ENCODE assay signal across 9 cellular contexts in genomic region chr15:73078722-73079121, GRCh38. TPM values are rescaled to one million over a fixed set of nuclear protein-coding genes. Genes with fewer than 3 reads are reported as not detected.
DNase-seq lines count a peak whose midpoint lies in the region; ATAC-seq and TF ChIP-seq lines count a peak whose summit lies in the region.
"Had no signal": no experiment of that assay in that cellular context is flagged by ENCODE, and none has a peak within 500 bp of the region (broad histone marks: within the 10 kb centered on the region; RNA-seq: fewer than 3 reads in every experiment).

No MANE protein-coding gene starts in this region.

- in situ Hi-C loops in astrocyte of the spinal cord (cut with HindIII; ENCODE audit: low sequenced_read_pairs) = no loop called here

- H3K9me3 ChIP-seq in HUES48 (ENCODE audit: control insufficient read depth, insufficient read depth, low read length) (no peaks in the 10 kb centered on the region), WERI-Rb-1 (ENCODE audit: severe bottlenecking) (no peaks in the 10 kb centered on the region), left ventricle myocardium inferior (replicated peaks) (no peaks in the 10 kb centered on the region)

- no peak overlapping the region for H2AFZ ChIP-seq in ACC112 (ENCODE audit: low read length, unreplicated experiment)

- intact Hi-C loops in left ventricle myocardium inferior (cut with micrococcal nuclease) = no loop called here

- H3K79me2 ChIP-seq in ACC112 (ENCODE audit: control insufficient read depth, insufficient read depth, low read length, unreplicated experiment) = no peaks in the 10 kb centered on the region

- H3K4me3 ChIP-seq in ACC112 (ENCODE audit: low read depth, low read length) = peak overlapping the region; percentile 44
- H3K4me3 ChIP-seq in HUES48 (ENCODE audit: low read depth, low read length) = no peak overlapping the region
- H3K4me3 ChIP-seq in astrocyte of the spinal cord (ENCODE audit: low read depth, low read length) = no peak overlapping the region
- no peak overlapping the region for H3K4me3 ChIP-seq in WERI-Rb-1 (ENCODE audit: low read depth, low read length)
- H3K4me3 ChIP-seq in left ventricle myocardium inferior = no peak overlapping the region

- no peaks in the 10 kb centered on the region for H3K36me3 ChIP-seq in ACC112 (ENCODE audit: insufficient read depth, low read length)
- H3K36me3 ChIP-seq in HUES48 (ENCODE audit: control insufficient read depth, insufficient read depth, low read length) = no peaks in the 10 kb centered on the region
- H3K36me3 ChIP-seq in WERI-Rb-1 = no peaks in the 10 kb centered on the region
- H3K36me3 ChIP-seq in left ventricle myocardium inferior = no peaks in the 10 kb centered on the region

- H3K27me3 ChIP-seq in ACC112 (ENCODE audit: insufficient read depth, low read length) (no peaks in the 10 kb centered on the region), HUES48 (ENCODE audit: control insufficient read depth, insufficient read depth, low read length) (no peaks in the 10 kb centered on the region), WERI-Rb-1 (ENCODE audit: insufficient read depth, low read depth, severe bottlenecking) (no peaks in the 10 kb centered on the region), left ventricle myocardium inferior (ENCODE audit: low read depth) (peaks cover 17% of the 10 kb centered on the region)

- peak; percentile 58 for ATAC-seq in left lobe of liver
- ATAC-seq: CD8-positive, alpha-beta T cell had no signal

- no peak for TF ChIP-seq CTCF in astrocyte of the spinal cord (IDR thresholded peaks at IDR 0.05; ENCODE audit: low read depth, low read length)
- TF ChIP-seq CTCF in WERI-Rb-1 (IDR thresholded peaks at IDR 0.05; ENCODE audit: low read depth, low read length) = no peak
- no peak for TF ChIP-seq CTCF in left ventricle myocardium inferior (IDR thresholded peaks at IDR 0.05; ENCODE audit: borderline replicate concordance)

- peak overlapping the region; percentile 53 for H3K27ac ChIP-seq in ACC112 (ENCODE audit: low read depth, low read length)
- peak overlapping the region; percentile 21 for H3K27ac ChIP-seq in HUES48 (ENCODE audit: low read depth, low read length)
- H3K27ac ChIP-seq in WERI-Rb-1 = no peak overlapping the region
- H3K27ac ChIP-seq in left ventricle myocardium inferior (replicated peaks) = no peak overlapping the region

- no peak overlapping the region for H3K9ac ChIP-seq in HUES48 (ENCODE audit: low read depth, low read length)

- DNase-seq in astrocyte of the spinal cord (ENCODE audit: low read depth, low spot score) (peak; percentile 85), left lobe of liver (ENCODE audit: low spot score) (no peak), WERI-Rb-1 (no peak), NCI-H2107 treated with DMSO at 0.1 percent for 48 hours (lab: John Stamatoyannopoulos, UW; ENCODE audit: unreplicated experiment) (no peak), activated gamma-delta T cell treated with Interleukin-2 at 50 U/mL for 16 hours (no peak), left ventricle myocardium inferior (no peak)
- DNase-seq: CD8-positive, alpha-beta T cell had no signal

- peaks cover 34% of the 10 kb centered on the region for H3K4me1 ChIP-seq in ACC112 (ENCODE audit: control insufficient read depth, insufficient read depth, low read length, unreplicated experiment)
- peaks cover 16% of the 10 kb centered on the region for H3K4me1 ChIP-seq in HUES48 (ENCODE audit: control insufficient read depth, insufficient read depth, low read length)
- H3K4me1 ChIP-seq in left ventricle myocardium inferior = peaks cover 17% of the 10 kb centered on the region

RNA-seq across cellular contexts. Expression of gene NEO1, which starts 26.5 kb away (rescaled TPM):
- total RNA-seq in left lobe of liver (9.2 TPM), left ventricle myocardium inferior (9.0 TPM)

Comparison
In these comparisons a context has a peak if more than half of its experiments do, and no peak if none do; other contexts are left out.
1. H3K27ac ChIP-seq: peak in ACC112 (single experiment) and HUES48 (single experiment); none in WERI-Rb-1 (single experiment) and left ventricle myocardium inferior (single experiment).